Comparison of ENCODE assay signal across 8 cellular contexts in genomic region chrX:153582896-153583295, GRCh38. TPM values are rescaled to one million over a fixed set of nuclear protein-coding genes. Genes with fewer than 3 reads are reported as not detected.
DNase-seq lines count a peak whose midpoint lies in the region; ATAC-seq and TF ChIP-seq lines count a peak whose summit lies in the region.

No MANE protein-coding gene starts in this region.

- no peaks in the 10 kb centered on the region for H3K79me1 ChIP-seq in trophoblast cell (ENCODE audit: low read length)

- no peak overlapping the region for H3K4me2 ChIP-seq in trophoblast cell (ENCODE audit: low read length)

- H3K36me3 ChIP-seq in heart left ventricle (peaks cover 0 to 13% (median 9%) of the 10 kb centered on the region in 9 donors), right atrium auricular region (peaks cover 8% of the 10 kb centered on the region), trophoblast cell (ENCODE audit: control insufficient read depth in 1 of 2, insufficient read depth in 2 of 2, low read length in 2 of 2) (peaks cover 9% of the 10 kb centered on the region in 2 experiments), esophagus squamous epithelium (peaks cover 0 to 13% (median 0%) of the 10 kb centered on the region in 3 donors)

- intact Hi-C loops in heart left ventricle (cut with DNase I) (no loop called here), esophagus squamous epithelium (cut with DNase I) (no loop called here)

- no peak overlapping the region for H2BK5ac ChIP-seq in trophoblast cell (ENCODE audit: low read depth, low read length, poor library complexity)

- no peak overlapping the region for H3K14ac ChIP-seq in trophoblast cell (ENCODE audit: low read length)

- no peak for TF ChIP-seq CTCF in heart left ventricle (IDR thresholded peaks at IDR 0.05)
- no peak for TF ChIP-seq CTCF in right atrium auricular region (IDR thresholded peaks at IDR 0.05)
- TF ChIP-seq CTCF in esophagus squamous epithelium (IDR thresholded peaks at IDR 0.05), result no peak

- TF ChIP-seq POLR2A in heart left ventricle (IDR thresholded peaks at IDR 0.05), result no peak
- no peak for TF ChIP-seq POLR2A in esophagus squamous epithelium (IDR thresholded peaks at IDR 0.05)

- ATAC-seq in heart left ventricle (peak in 2 of 4 donors; percentile 41 to 66), HG03159 (IDR thresholded peaks at IDR 0.05; ENCODE audit: unreplicated experiment) (peak; percentile 98)

- 27 to 61% (median 42%) methylated on average over 13 of the region's 13 CpGs for WGBS in heart left ventricle, 4 donors
- no CpG with 5 or more reads among the region's 13 CpGs for WGBS in trophoblast cell (ENCODE audit: extremely low coverage, insufficient coverage, insufficient read length)
- WGBS in esophagus squamous epithelium, 2 donors, result 5 to 68% methylated on average over 6 to 7 of the region's 13 CpGs

- H3K27me3 ChIP-seq in heart left ventricle, result peaks cover 0 to 15% (median 0%) of the 10 kb centered on the region in 9 donors
- no peaks in the 10 kb centered on the region for H3K27me3 ChIP-seq in right atrium auricular region
- no peaks in the 10 kb centered on the region for H3K27me3 ChIP-seq in trophoblast cell (ENCODE audit: insufficient read depth, low read length)
- no peaks in the 10 kb centered on the region for H3K27me3 ChIP-seq in esophagus squamous epithelium

- no peak overlapping the region for H4K12ac ChIP-seq in trophoblast cell (ENCODE audit: low read depth, low read length)

- H3K4ac ChIP-seq in trophoblast cell (ENCODE audit: low read depth, low read length), result no peak overlapping the region

- peaks cover 14% of the 10 kb centered on the region for H3K4me1 Mint-ChIP-seq in activated naive CD8-positive, alpha-beta T cell treated with anti-CD3 and anti-CD28 coated beads for 36 hours

- H3K4me3 Mint-ChIP-seq in activated naive CD8-positive, alpha-beta T cell treated with anti-CD3 and anti-CD28 coated beads for 36 hours, result peak overlapping the region; percentile 34

- H3K9me3 Mint-ChIP-seq in activated naive CD8-positive, alpha-beta T cell treated with anti-CD3 and anti-CD28 coated beads for 36 hours, result no peaks in the 10 kb centered on the region

- H3K27ac ChIP-seq in heart left ventricle (no peak overlapping the region), right atrium auricular region (no peak overlapping the region), trophoblast cell (ENCODE audit: low read depth, low read length) (no peak overlapping the region), esophagus squamous epithelium (no peak overlapping the region)

- H3K9ac ChIP-seq in trophoblast cell (ENCODE audit: low read length), result no peak overlapping the region

- no peak overlapping the region for H2AFZ ChIP-seq in trophoblast cell (ENCODE audit: insufficient read depth, low read length, poor library complexity)

- no peak overlapping the region for H2BK120ac ChIP-seq in trophoblast cell (ENCODE audit: insufficient read depth, low read length, poor library complexity)

- H3K18ac ChIP-seq in trophoblast cell (ENCODE audit: low read length), result no peak overlapping the region

- no peaks in the 10 kb centered on the region for H3K36me3 Mint-ChIP-seq in activated naive CD8-positive, alpha-beta T cell treated with anti-CD3 and anti-CD28 coated beads for 36 hours

- DNase-seq in heart left ventricle (peak in 4 of 5 donors; percentile 26 to 69 (median 40)), right atrium auricular region (ENCODE audit: low spot score) (no peak), T follicular helper cell (ENCODE audit: low read depth) (peak; percentile 53), trophoblast cell (peak; percentile 21 to 23), esophagus squamous epithelium (lab: John Stamatoyannopoulos, UW) (no peak), DMS53 treated with DMSO at 0.1 percent for 48 hours (lab: John Stamatoyannopoulos, UW; ENCODE audit: unreplicated experiment) (no peak)
- peak; percentile 74 for DNase-seq in activated naive CD8-positive, alpha-beta T cell treated with anti-CD3 and anti-CD28 coated beads for 36 hours

- H3K27ac Mint-ChIP-seq in activated naive CD8-positive, alpha-beta T cell treated with anti-CD3 and anti-CD28 coated beads for 36 hours, result peak overlapping the region; percentile 45

- H4K8ac ChIP-seq in trophoblast cell (ENCODE audit: low read depth, low read length), result no peak overlapping the region

- H3K4me3 ChIP-seq in heart left ventricle (no peak overlapping the region), right atrium auricular region (no peak overlapping the region), trophoblast cell (ENCODE audit: low read depth, low read length) (no peak overlapping the region), esophagus squamous epithelium (no peak overlapping the region)

- H3K27me3 Mint-ChIP-seq in activated naive CD8-positive, alpha-beta T cell treated with anti-CD3 and anti-CD28 coated beads for 36 hours, result no peaks in the 10 kb centered on the region

- no peaks in the 10 kb centered on the region for H3K79me2 ChIP-seq in trophoblast cell (ENCODE audit: control insufficient read depth, insufficient read depth, low read length, poor library complexity)

- H3K4me1 ChIP-seq in heart left ventricle (no peaks in the 10 kb centered on the region), right atrium auricular region (no peaks in the 10 kb centered on the region), trophoblast cell (ENCODE audit: control insufficient read depth in 1 of 2, insufficient read depth in 2 of 2, low read length in 2 of 2) (no peaks in the 10 kb centered on the region), esophagus squamous epithelium (peaks cover 0 to 12% (median 0%) of the 10 kb centered on the region in 3 donors)

- no peak overlapping the region for H2AK5ac ChIP-seq in trophoblast cell (ENCODE audit: low read length)

- H3K9me3 ChIP-seq in heart left ventricle (no peaks in the 10 kb centered on the region), right atrium auricular region (no peaks in the 10 kb centered on the region), trophoblast cell (ENCODE audit: insufficient read depth, low read depth, low read length) (no peaks in the 10 kb centered on the region), esophagus squamous epithelium (no peaks in the 10 kb centered on the region)

- H3K23ac ChIP-seq in trophoblast cell (ENCODE audit: low read length), result no peak overlapping the region

- no peak overlapping the region for H4K91ac ChIP-seq in trophoblast cell (ENCODE audit: low read depth, low read length)

- no peak overlapping the region for H2BK12ac ChIP-seq in trophoblast cell (ENCODE audit: low read length)

RNA-seq across cellular contexts. Expression of gene CCNQ, which starts 16.0 kb away (rescaled TPM):
- total RNA-seq in heart left ventricle (10 to 100 TPM; 16.2 to 87.3 (median 36.9) TPM), right atrium auricular region (10 to 100 TPM; 48.0 to 65.0 TPM), esophagus squamous epithelium (10 to 100 TPM; 18.0 to 32.2 (median 23.9) TPM)
- polyA plus RNA-seq in heart left ventricle, result 100 to 1,000 TPM in 1 of 2 donors, 10 to 100 TPM in 1; 85.0 to 126 TPM
- total RNA-seq in activated naive CD8-positive, alpha-beta T cell treated with anti-CD3 and anti-CD28 coated beads for 36 hours, result 10 to 100 TPM; 24.8 to 25.5 TPM
- 28.4 and 28.6 TPM in 2 replicates for polyA plus RNA-seq in trophoblast cell (2013)

Comparison
In these comparisons a context has a peak if more than half of its experiments do, and no peak if none do; other contexts are left out.
1. DNase-seq: peak in heart left ventricle (4 of 5), T follicular helper cell (single experiment), activated naive CD8-positive, alpha-beta T cell treated with anti-CD3 and anti-CD28 coated beads for 36 hours (single experiment) and trophoblast cell (2 of 2); none in right atrium auricular region (single experiment), esophagus squamous epithelium (single experiment) and DMS53 treated with DMSO at 0.1 percent for 48 hours (single experiment).